8 cellular contexts compared by ENCODE assay signal in the genomic region with DNA sequence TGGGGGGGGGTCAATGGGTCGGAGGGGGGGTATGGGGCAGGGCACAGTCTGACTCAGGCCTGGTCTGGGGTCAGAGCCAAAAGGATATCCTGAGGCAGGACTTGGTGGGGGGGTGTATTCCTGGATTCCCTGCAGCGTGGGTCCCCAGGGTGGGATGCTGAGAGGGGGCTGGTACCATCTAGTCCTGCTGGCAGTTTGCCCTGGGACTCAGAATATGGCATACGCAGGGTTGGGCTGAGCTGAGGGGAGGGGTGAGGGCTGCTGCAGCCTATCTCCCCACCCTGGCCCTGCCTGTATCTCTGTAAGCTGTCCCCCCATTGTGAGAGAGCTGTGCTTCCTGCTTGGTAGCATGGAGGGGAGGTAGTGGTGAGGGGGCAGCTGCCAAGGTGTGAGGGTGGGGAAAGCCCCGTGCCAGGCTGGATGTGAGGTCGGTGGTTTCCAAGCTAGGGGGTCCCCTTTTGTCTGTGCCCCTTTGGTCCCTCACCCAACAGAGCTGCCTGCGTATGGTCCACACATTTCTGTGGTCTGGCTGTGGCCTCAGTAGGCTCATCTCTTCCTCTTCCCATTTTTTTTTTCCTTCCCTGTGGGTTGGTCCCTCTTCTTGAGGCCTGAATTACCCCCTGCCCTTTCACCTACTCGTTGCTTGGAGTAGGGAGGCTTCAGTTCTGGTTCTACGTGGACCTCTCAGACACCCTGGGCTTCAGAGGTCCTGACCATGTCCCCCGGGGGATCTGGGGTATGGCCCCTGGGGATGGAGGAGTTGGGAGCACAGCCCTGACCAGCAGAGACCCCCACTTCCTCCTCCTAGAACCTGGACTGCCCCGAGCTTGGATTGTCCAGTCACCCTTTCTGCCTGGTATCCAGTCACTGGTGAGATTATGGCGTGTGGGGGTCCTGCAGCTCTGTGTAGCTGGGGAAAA. TPM values are rescaled to one million over a fixed set of nuclear protein-coding genes. Genes with fewer than 3 reads are reported as not detected.
DNase-seq lines count a peak whose midpoint lies in the region; ATAC-seq and FAIRE-seq lines count a peak whose summit lies in the region.

No MANE protein-coding gene starts in this region.

- no peaks in the 10 kb centered on the region for H3K27me3 Mint-ChIP-seq in activated T-helper 1 cell treated with anti-CD3 and anti-CD28 coated beads, Interleukin-12 subunit alpha, Interleukin-12 subunit beta, Interleukin-2, Interleukin-4 antibody, amounts not matched to agents 30 ng/mL and 10 ng/mL and 1 ng/mL, durations not matched to agents 14 hours and 24 hours and 36 hours (ENCODE audit: insufficient read depth)

- H3K36me3 Mint-ChIP-seq in activated T-helper 1 cell treated with anti-CD3 and anti-CD28 coated beads, Interleukin-12 subunit alpha, Interleukin-12 subunit beta, Interleukin-2, Interleukin-4 antibody, amounts not matched to agents 30 ng/mL and 10 ng/mL and 1 ng/mL, durations not matched to agents 14 hours and 24 hours and 36 hours (ENCODE audit: low read depth) = peaks cover 2% of the 10 kb centered on the region

- peak overlapping the region; percentile 95 for H3K4me3 Mint-ChIP-seq in activated T-helper 1 cell treated with anti-CD3 and anti-CD28 coated beads, Interleukin-12 subunit alpha, Interleukin-12 subunit beta, Interleukin-2, Interleukin-4 antibody, amounts not matched to agents 30 ng/mL and 10 ng/mL and 1 ng/mL, durations not matched to agents 14 hours and 24 hours and 36 hours

- no peaks in the 10 kb centered on the region for H3K9me3 Mint-ChIP-seq in activated T-helper 1 cell treated with anti-CD3 and anti-CD28 coated beads, Interleukin-12 subunit alpha, Interleukin-12 subunit beta, Interleukin-2, Interleukin-4 antibody, amounts not matched to agents 30 ng/mL and 10 ng/mL and 1 ng/mL, durations not matched to agents 14 hours and 24 hours and 36 hours

- no peak for FAIRE-seq in frontal cortex (lab: Jason Lieb, UNC)

- ATAC-seq in Right ventricle myocardium inferior = peak; percentile 8
- ATAC-seq in left cardiac atrium = peak; percentile 5 to 33
- ATAC-seq in GM19397 (IDR thresholded peaks at IDR 0.05; ENCODE audit: unreplicated experiment) = no peak

- DNase-seq in Right ventricle myocardium inferior (ENCODE audit: missing footprints) (peak; percentile 86), cardiac septum (ENCODE audit: low spot score) (no peak), left cardiac atrium (peak; percentile 94), NCI-H2107 (lab: John Stamatoyannopoulos, UW) (no peak), frontal cortex (ENCODE audit: low spot score in 2 of 2) (no peak)
- peak; percentile 36 for DNase-seq in activated T-helper 1 cell treated with anti-CD3 and anti-CD28 coated beads, Interleukin-12 subunit alpha, Interleukin-12 subunit beta, Interleukin-2, Interleukin-4 antibody, amounts not matched to agents 30 ng/mL and 10 ng/mL and 1 ng/mL, durations not matched to agents 14 hours and 24 hours and 36 hours (ENCODE audit: low spot score)
- peak; percentile 56 to 73 for DNase-seq in stimulated activated CD8-positive, alpha-beta memory T cell treated with anti-CD3 and anti-CD28 coated beads, Interleukin-4, amount 100 ng/mL, for 4 hours (ENCODE audit: low read depth in 2 of 2, low spot score in 1 of 2)

- H3K4me1 Mint-ChIP-seq in activated T-helper 1 cell treated with anti-CD3 and anti-CD28 coated beads, Interleukin-12 subunit alpha, Interleukin-12 subunit beta, Interleukin-2, Interleukin-4 antibody, amounts not matched to agents 30 ng/mL and 10 ng/mL and 1 ng/mL, durations not matched to agents 14 hours and 24 hours and 36 hours (ENCODE audit: low read depth) = peaks cover 95% of the 10 kb centered on the region

- peak overlapping the region; percentile 98 for H3K27ac Mint-ChIP-seq in activated T-helper 1 cell treated with anti-CD3 and anti-CD28 coated beads, Interleukin-12 subunit alpha, Interleukin-12 subunit beta, Interleukin-2, Interleukin-4 antibody, amounts not matched to agents 30 ng/mL and 10 ng/mL and 1 ng/mL, durations not matched to agents 14 hours and 24 hours and 36 hours

- intact Hi-C loops in Right ventricle myocardium inferior (cut with DNase I) = loop anchor here (2.0 kb wide), 1 partner anchor 21 kb away; no protein-coding TSS in a partner anchor
- intact Hi-C loops in cardiac septum (cut with DNase I) = no loop called here
- intact Hi-C loops in activated T-helper 1 cell treated with anti-CD3 and anti-CD28 coated beads, Interleukin-12 subunit alpha, Interleukin-12 subunit beta, Interleukin-2, Interleukin-4 antibody, amounts not matched to agents 30 ng/mL and 10 ng/mL and 1 ng/mL, durations not matched to agents 14 hours and 24 hours and 36 hours (cut with micrococcal nuclease) = loop anchor here (1.0 to 10.0 kb wide), 7 partner anchors 94 to 1341 kb away; no protein-coding TSS in a partner anchor
- intact Hi-C loops in left cardiac atrium (cut with DNase I) = no loop called here

RNA-seq across cellular contexts. Expression of a gene that starts 15.0 kb away (rescaled TPM):
- total RNA-seq in Right ventricle myocardium inferior (17.9 TPM), cardiac septum (30.7 TPM), left cardiac atrium (10 to 100 TPM; 23.3 to 43.8 TPM), frontal cortex (4.9 TPM)
- 19.3 and 19.9 TPM in 2 replicates for total RNA-seq in activated T-helper 1 cell treated with anti-CD3 and anti-CD28 coated beads, Interleukin-12 subunit alpha, Interleukin-12 subunit beta, Interleukin-2, Interleukin-4 antibody, amounts not matched to agents 30 ng/mL and 10 ng/mL and 1 ng/mL, durations not matched to agents 14 hours and 24 hours and 36 hours

RNA-seq across cellular contexts. Expression of a gene that starts 36.3 kb away (rescaled TPM):
- 1.9 TPM for total RNA-seq in Right ventricle myocardium inferior
- total RNA-seq in cardiac septum = 0.75 TPM
- total RNA-seq in activated T-helper 1 cell treated with anti-CD3 and anti-CD28 coated beads, Interleukin-12 subunit alpha, Interleukin-12 subunit beta, Interleukin-2, Interleukin-4 antibody, amounts not matched to agents 30 ng/mL and 10 ng/mL and 1 ng/mL, durations not matched to agents 14 hours and 24 hours and 36 hours = 130 and 135 TPM in 2 replicates
- total RNA-seq in left cardiac atrium = 1 to 10 TPM; 1.3 to 1.9 TPM
- 2.4 TPM for total RNA-seq in frontal cortex

RNA-seq across cellular contexts. Expression of a gene that starts 40.5 kb away (rescaled TPM):
- 0.92 TPM for total RNA-seq in Right ventricle myocardium inferior
- total RNA-seq in cardiac septum = 2.6 TPM
- total RNA-seq in activated T-helper 1 cell treated with anti-CD3 and anti-CD28 coated beads, Interleukin-12 subunit alpha, Interleukin-12 subunit beta, Interleukin-2, Interleukin-4 antibody, amounts not matched to agents 30 ng/mL and 10 ng/mL and 1 ng/mL, durations not matched to agents 14 hours and 24 hours and 36 hours = 0.44 and 0.56 TPM in 2 replicates
- total RNA-seq in left cardiac atrium = 1 to 10 TPM; 1.2 to 1.3 TPM
- not detected for total RNA-seq in frontal cortex

Comparison
In these comparisons a context has a peak if more than half of its experiments do, and no peak if none do; other contexts are left out.
1. DNase-seq: peak in Right ventricle myocardium inferior (single experiment), activated T-helper 1 cell treated with anti-CD3 and anti-CD28 coated beads, Interleukin-12 subunit alpha, Interleukin-12 subunit beta, Interleukin-2, Interleukin-4 antibody, amounts not matched to agents 30 ng/mL and 10 ng/mL and 1 ng/mL, durations not matched to agents 14 hours and 24 hours and 36 hours (single experiment), left cardiac atrium (single experiment) and stimulated activated CD8-positive, alpha-beta memory T cell treated with anti-CD3 and anti-CD28 coated beads, Interleukin-4, amount 100 ng/mL, for 4 hours (2 of 2); none in cardiac septum (single experiment), NCI-H2107 (single experiment) and frontal cortex (0 of 2).
2. intact Hi-C loops: an anchor here in Right ventricle myocardium inferior (2.0 kb wide) and activated T-helper 1 cell treated with anti-CD3 and anti-CD28 coated beads, Interleukin-12 subunit alpha, Interleukin-12 subunit beta, Interleukin-2, Interleukin-4 antibody, amounts not matched to agents 30 ng/mL and 10 ng/mL and 1 ng/mL, durations not matched to agents 14 hours and 24 hours and 36 hours (1.0 to 10.0 kb wide); none called in cardiac septum and left cardiac atrium.
3. RNA of a gene that starts 36.3 kb away (total RNA-seq): 130 to 135 TPM in activated T-helper 1 cell treated with anti-CD3 and anti-CD28 coated beads, Interleukin-12 subunit alpha, Interleukin-12 subunit beta, Interleukin-2, Interleukin-4 antibody, amounts not matched to agents 30 ng/mL and 10 ng/mL and 1 ng/mL, durations not matched to agents 14 hours and 24 hours and 36 hours; 2.4 TPM in frontal cortex (single experiment), 1.3 to 1.9 TPM in left cardiac atrium, 1.9 TPM in Right ventricle myocardium inferior (single experiment) and 0.75 TPM in cardiac septum (single experiment); every median in the first group is over 10 times any median in the second.